11 cellular contexts compared by ENCODE assay signal in genomic region chr16:85470873-85471272, GRCh38.
DNase-seq lines count a peak whose midpoint lies in the region; ATAC-seq and TF ChIP-seq lines count a peak whose summit lies in the region.
"Had no signal": no experiment of that assay in that cellular context is flagged by ENCODE, and none has a peak within 500 bp of the region (broad histone marks: within the 10 kb centered on the region; RNA-seq: fewer than 3 reads in every experiment).

No MANE protein-coding gene starts in this region.

- no peaks in the 10 kb centered on the region for H3K9me3 ChIP-seq in thyroid gland
- H3K9me3 ChIP-seq: BE2C had no signal

- no peak for TF ChIP-seq POLR2A in thyroid gland (IDR thresholded peaks at IDR 0.05)

- H3K27ac ChIP-seq in C4-2B (peak overlapping the region; percentile 62), VCaP (peak overlapping the region; percentile 47; the same call in 1 of the 2 replicates), thyroid gland (peak overlapping the region; percentile 34 to 67 (median 47))

- DNase-seq in NCI-H1694 treated with DMSO at 0.1 percent for 48 hours (lab: John Stamatoyannopoulos, UW): peak; percentile 54
- no peak for DNase-seq in NCI-H1694 (lab: John Stamatoyannopoulos, UW)
- DNase-seq in thyroid gland: peak; percentile 82 to 85
- no peak for DNase-seq in NCI-H146 treated with DMSO at 0.1 percent for 48 hours (lab: John Stamatoyannopoulos, UW; ENCODE audit: unreplicated experiment)
- DNase-seq: BE2C; CD4-positive, CD25-positive, alpha-beta regulatory T cell; DND-41; GDM1 had no signal

- peaks cover 37 to 60% of the 10 kb centered on the region in 2 donors for H3K4me1 ChIP-seq in thyroid gland

- no peaks in the 10 kb centered on the region for H3K36me3 ChIP-seq in thyroid gland
- H3K36me3 ChIP-seq: BE2C had no signal

- ATAC-seq in GM21528 (IDR thresholded peaks at IDR 0.05; ENCODE audit: low FRiP score, unreplicated experiment): no peak

- 59 to 63% methylated on average over 7 to 10 of the region's 13 CpGs for whole genome bisulfite sequencing in thyroid gland, 2 donors

- TF ChIP-seq CTCF in C4-2B (conservative IDR thresholded peaks at IDR 0.05) (no peak), VCaP (conservative IDR thresholded peaks at IDR 0.05) (no peak), thyroid gland (IDR thresholded peaks at IDR 0.05) (no peak)

- intact Hi-C loops in thyroid gland (cut with DNase I): no loop called here

- H3K4me3 ChIP-seq in thyroid gland (replicated peaks in 1 of 3): no peak overlapping the region

- H3K27me3 ChIP-seq in thyroid gland: no peaks in the 10 kb centered on the region
- H3K27me3 ChIP-seq: BE2C had no signal

Comparison
In these comparisons a context has a peak if more than half of its experiments do, and no peak if none do; other contexts are left out.
1. DNase-seq: peak in NCI-H1694 treated with DMSO at 0.1 percent for 48 hours (single experiment) and thyroid gland (2 of 2); none in NCI-H1694 (single experiment) and NCI-H146 treated with DMSO at 0.1 percent for 48 hours (single experiment).
2. Peak in every context shown above with its lines, with median percentiles within 50 percentile points of each other: H3K27ac ChIP-seq.